23 cellular contexts compared by ENCODE assay signal in genomic region chr3:124640907-124641306, GRCh38.
"Had no signal": no experiment of that assay in that cellular context is flagged by ENCODE, and none has a peak within 500 bp of the region (broad histone marks: within the 10 kb centered on the region; RNA-seq: fewer than 3 reads in every experiment).

No MANE protein-coding gene starts in this region.

- H3K27ac Mint-ChIP-seq: activated CD4-positive, alpha-beta memory T cell treated with anti-CD3 and anti-CD28 coated beads, Interleukin-2, amount 10 ng/mL, durations not matched to agents 7 days and 5 days; brain had no signal

- H3K4me3 Mint-ChIP-seq: activated CD4-positive, alpha-beta memory T cell treated with anti-CD3 and anti-CD28 coated beads, Interleukin-2, amount 10 ng/mL, durations not matched to agents 7 days and 5 days; brain had no signal

- DNase-seq: activated CD4-positive, alpha-beta memory T cell treated with anti-CD3 and anti-CD28 coated beads, Interleukin-2, amount 10 ng/mL, durations not matched to agents 7 days and 5 days; activated CD4-positive, alpha-beta T cell treated with anti-CD3 and anti-CD28 coated beads, Interleukin-2, amount 50 U/mL, for 1 hour; activated CD8-positive, alpha-beta memory T cell treated with anti-CD3 and anti-CD28 coated beads, Interleukin-2, amount 50 U/mL, for 48 hours; activated effector memory CD4-positive, alpha-beta T cell treated with Interleukin-2 at 50 U/mL for 16 hours; activated naive CD4-positive, alpha-beta T cell; activated T-cell treated with anti-CD3 and anti-CD28 coated beads, Interleukin-2, amount 50 U/mL, for 1 hour; amygdala; KG1; NCI-H1048; NCI-H146; NCI-H187 treated with DMSO at 0.1 percent for 48 hours; NCI-H2107; NCI-H345; NCI-H510A; NCI-H526 treated with DMSO at 0.1 percent for 48 hours; NCI-H82; Peyer's patch; Right ventricle myocardium superior; SJCRH30; SK-N-SH; T-helper 1 cell had no signal

- H3K27ac ChIP-seq: RWPE1, SJCRH30 had no signal

- H3K9me3 Mint-ChIP-seq: activated CD4-positive, alpha-beta memory T cell treated with anti-CD3 and anti-CD28 coated beads, Interleukin-2, amount 10 ng/mL, durations not matched to agents 7 days and 5 days had no signal

- H3K27me3 ChIP-seq: Peyer's patch, SJCRH30 had no signal

- H3K9ac ChIP-seq: SK-N-SH had no signal

- H3K36me3 ChIP-seq: Peyer's patch, SJCRH30 had no signal

- H3K4me2 ChIP-seq: SK-N-SH had no signal

- H3K4me1 Mint-ChIP-seq: brain had no signal

- H3K9me3 ChIP-seq: Peyer's patch, SJCRH30, SK-N-SH had no signal

- H3K4me3 ChIP-seq: SJCRH30 had no signal
